Comparison of ENCODE assay signal across 1 cellular context in genomic region chr3:49873623-49874022, GRCh38.
TF ChIP-seq lines count a peak whose summit lies in the region.

No MANE protein-coding gene starts in this region.

TF ChIP-seq in HepG2, 621 proteins besides CTCF, POLR2A, EP300 and RAD21 (continued from another document and continues in another):
- no peak for TF ChIP-seq ZBTB2 (CRISPR knock-in tag; IDR thresholded peaks at IDR 0.05; ENCODE audit: low read depth)
- peak; percentile 58; the same call in 1 of the 2 replicates for TF ChIP-seq PHF20 (CRISPR knock-in tag; IDR thresholded peaks at IDR 0.05)
- TF ChIP-seq ZIK1 (CRISPR knock-in tag; IDR thresholded peaks at IDR 0.05; ENCODE audit: borderline replicate concordance, low read depth): no peak
- TF ChIP-seq DNMT3B (CRISPR knock-in tag; conservative IDR thresholded peaks at IDR 0.05): no peak
- TF ChIP-seq HIVEP1 (CRISPR knock-in tag; IDR thresholded peaks at IDR 0.05): no peak
- TF ChIP-seq CHD2 (IDR thresholded peaks at IDR 0.05; ENCODE audit: low read depth, low read length): no peak
- TF ChIP-seq ZNF121 (CRISPR knock-in tag; IDR thresholded peaks at IDR 0.05): no peak
- TF ChIP-seq THYN1 (CRISPR knock-in tag; IDR thresholded peaks at IDR 0.05; ENCODE audit: borderline replicate concordance, low read depth): no peak
- TF ChIP-seq ZEB1 (IDR thresholded peaks at IDR 0.05; ENCODE audit: insufficient replicate concordance, low read depth): no peak
- TF ChIP-seq KMT2A (CRISPR knock-in tag; IDR thresholded peaks at IDR 0.05): no peak
- TF ChIP-seq, protein P1, sequence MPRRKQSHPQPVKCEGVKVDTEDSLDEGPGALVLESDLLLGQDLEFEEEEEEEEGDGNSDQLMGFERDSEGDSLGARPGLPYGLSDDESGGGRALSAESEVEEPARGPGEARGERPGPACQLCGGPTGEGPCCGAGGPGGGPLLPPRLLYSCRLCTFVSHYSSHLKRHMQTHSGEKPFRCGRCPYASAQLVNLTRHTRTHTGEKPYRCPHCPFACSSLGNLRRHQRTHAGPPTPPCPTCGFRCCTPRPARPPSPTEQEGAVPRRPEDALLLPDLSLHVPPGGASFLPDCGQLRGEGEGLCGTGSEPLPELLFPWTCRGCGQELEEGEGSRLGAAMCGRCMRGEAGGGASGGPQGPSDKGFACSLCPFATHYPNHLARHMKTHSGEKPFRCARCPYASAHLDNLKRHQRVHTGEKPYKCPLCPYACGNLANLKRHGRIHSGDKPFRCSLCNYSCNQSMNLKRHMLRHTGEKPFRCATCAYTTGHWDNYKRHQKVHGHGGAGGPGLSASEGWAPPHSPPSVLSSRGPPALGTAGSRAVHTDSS (CRISPR knock-in tag; conservative IDR thresholded peaks at IDR 0.05): no peak
- peak; percentile 81 for TF ChIP-seq SAP130 (CRISPR knock-in tag; IDR thresholded peaks at IDR 0.05; ENCODE audit: low read depth)
- TF ChIP-seq POGK (CRISPR knock-in tag; conservative IDR thresholded peaks at IDR 0.05): no peak
- TF ChIP-seq ZNF558 (CRISPR knock-in tag; IDR thresholded peaks at IDR 0.05; ENCODE audit: borderline replicate concordance): no peak
- no peak for TF ChIP-seq NFYB (CRISPR knock-in tag; IDR thresholded peaks at IDR 0.05)
- no peak for TF ChIP-seq ZNF552 (CRISPR knock-in tag; IDR thresholded peaks at IDR 0.05; ENCODE audit: borderline replicate concordance)
- TF ChIP-seq TP53 (CRISPR knock-in tag; conservative IDR thresholded peaks at IDR 0.05): no peak
- no peak for TF ChIP-seq ZNF260 (CRISPR knock-in tag; IDR thresholded peaks at IDR 0.05; ENCODE audit: borderline replicate concordance, low read depth)
- TF ChIP-seq ZMYM4 (CRISPR knock-in tag; IDR thresholded peaks at IDR 0.05): 0 out of 2 replicates have a peak, but pooled peaks have one; percentile 26
- TF ChIP-seq TEAD2 (CRISPR knock-in tag; IDR thresholded peaks at IDR 0.05): no peak
- no peak for TF ChIP-seq NONO (IDR thresholded peaks at IDR 0.05)
- TF ChIP-seq NONO (CRISPR knock-in tag; conservative IDR thresholded peaks at IDR 0.05): no peak; the same call in 1 of the 2 replicates
- TF ChIP-seq REL (CRISPR knock-in tag; conservative IDR thresholded peaks at IDR 0.05): no peak
- TF ChIP-seq ZNF678 (CRISPR knock-in tag; IDR thresholded peaks at IDR 0.05): no peak
- TF ChIP-seq, protein P2, sequence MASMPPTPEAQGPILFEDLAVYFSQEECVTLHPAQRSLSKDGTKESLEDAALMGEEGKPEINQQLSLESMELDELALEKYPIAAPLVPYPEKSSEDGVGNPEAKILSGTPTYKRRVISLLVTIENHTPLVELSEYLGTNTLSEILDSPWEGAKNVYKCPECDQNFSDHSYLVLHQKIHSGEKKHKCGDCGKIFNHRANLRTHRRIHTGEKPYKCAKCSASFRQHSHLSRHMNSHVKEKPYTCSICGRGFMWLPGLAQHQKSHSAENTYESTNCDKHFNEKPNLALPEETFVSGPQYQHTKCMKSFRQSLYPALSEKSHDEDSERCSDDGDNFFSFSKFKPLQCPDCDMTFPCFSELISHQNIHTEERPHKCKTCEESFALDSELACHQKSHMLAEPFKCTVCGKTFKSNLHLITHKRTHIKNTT (CRISPR knock-in tag; IDR thresholded peaks at IDR 0.05): no peak
- TF ChIP-seq ZNF12 (CRISPR knock-in tag; IDR thresholded peaks at IDR 0.05): no peak
- TF ChIP-seq ISL2 (CRISPR knock-in tag; IDR thresholded peaks at IDR 0.05): no peak
- no peak for TF ChIP-seq ZNF3 (CRISPR knock-in tag; IDR thresholded peaks at IDR 0.05)
- no peak for TF ChIP-seq ZBTB25 (CRISPR knock-in tag; IDR thresholded peaks at IDR 0.05)
- no peak for TF ChIP-seq ZFP82 (CRISPR knock-in tag; IDR thresholded peaks at IDR 0.05; ENCODE audit: borderline replicate concordance)
- TF ChIP-seq FOSL1 (CRISPR knock-in tag; IDR thresholded peaks at IDR 0.05; ENCODE audit: borderline replicate concordance): no peak
- TF ChIP-seq, protein P3, sequence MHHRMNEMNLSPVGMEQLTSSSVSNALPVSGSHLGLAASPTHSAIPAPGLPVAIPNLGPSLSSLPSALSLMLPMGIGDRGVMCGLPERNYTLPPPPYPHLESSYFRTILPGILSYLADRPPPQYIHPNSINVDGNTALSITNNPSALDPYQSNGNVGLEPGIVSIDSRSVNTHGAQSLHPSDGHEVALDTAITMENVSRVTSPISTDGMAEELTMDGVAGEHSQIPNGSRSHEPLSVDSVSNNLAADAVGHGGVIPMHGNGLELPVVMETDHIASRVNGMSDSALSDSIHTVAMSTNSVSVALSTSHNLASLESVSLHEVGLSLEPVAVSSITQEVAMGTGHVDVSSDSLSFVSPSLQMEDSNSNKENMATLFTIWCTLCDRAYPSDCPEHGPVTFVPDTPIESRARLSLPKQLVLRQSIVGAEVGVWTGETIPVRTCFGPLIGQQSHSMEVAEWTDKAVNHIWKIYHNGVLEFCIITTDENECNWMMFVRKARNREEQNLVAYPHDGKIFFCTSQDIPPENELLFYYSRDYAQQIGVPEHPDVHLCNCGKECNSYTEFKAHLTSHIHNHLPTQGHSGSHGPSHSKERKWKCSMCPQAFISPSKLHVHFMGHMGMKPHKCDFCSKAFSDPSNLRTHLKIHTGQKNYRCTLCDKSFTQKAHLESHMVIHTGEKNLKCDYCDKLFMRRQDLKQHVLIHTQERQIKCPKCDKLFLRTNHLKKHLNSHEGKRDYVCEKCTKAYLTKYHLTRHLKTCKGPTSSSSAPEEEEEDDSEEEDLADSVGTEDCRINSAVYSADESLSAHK (CRISPR knock-in tag; IDR thresholded peaks at IDR 0.05; ENCODE audit: borderline replicate concordance): no peak
- TF ChIP-seq ETS1 (CRISPR knock-in tag; IDR thresholded peaks at IDR 0.05): no peak
- TF ChIP-seq ZNF619 (CRISPR knock-in tag; IDR thresholded peaks at IDR 0.05): 0 out of 2 replicates have a peak, but pooled peaks have one; percentile 22
- TF ChIP-seq DPF2 (CRISPR knock-in tag; IDR thresholded peaks at IDR 0.05; ENCODE audit: borderline replicate concordance, low read depth): no peak
- TF ChIP-seq EHMT2 (IDR thresholded peaks at IDR 0.05; ENCODE audit: borderline replicate concordance, low read depth, low read length): no peak; the same call in 1 of the 2 replicates
- TF ChIP-seq, protein P4, sequence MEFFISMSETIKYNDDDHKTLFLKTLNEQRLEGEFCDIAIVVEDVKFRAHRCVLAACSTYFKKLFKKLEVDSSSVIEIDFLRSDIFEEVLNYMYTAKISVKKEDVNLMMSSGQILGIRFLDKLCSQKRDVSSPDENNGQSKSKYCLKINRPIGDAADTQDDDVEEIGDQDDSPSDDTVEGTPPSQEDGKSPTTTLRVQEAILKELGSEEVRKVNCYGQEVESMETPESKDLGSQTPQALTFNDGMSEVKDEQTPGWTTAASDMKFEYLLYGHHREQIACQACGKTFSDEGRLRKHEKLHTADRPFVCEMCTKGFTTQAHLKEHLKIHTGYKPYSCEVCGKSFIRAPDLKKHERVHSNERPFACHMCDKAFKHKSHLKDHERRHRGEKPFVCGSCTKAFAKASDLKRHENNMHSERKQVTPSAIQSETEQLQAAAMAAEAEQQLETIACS (CRISPR knock-in tag; IDR thresholded peaks at IDR 0.05): no peak
- TF ChIP-seq NRL (CRISPR knock-in tag; IDR thresholded peaks at IDR 0.05; ENCODE audit: borderline replicate concordance): no peak
- TF ChIP-seq, protein P5, sequence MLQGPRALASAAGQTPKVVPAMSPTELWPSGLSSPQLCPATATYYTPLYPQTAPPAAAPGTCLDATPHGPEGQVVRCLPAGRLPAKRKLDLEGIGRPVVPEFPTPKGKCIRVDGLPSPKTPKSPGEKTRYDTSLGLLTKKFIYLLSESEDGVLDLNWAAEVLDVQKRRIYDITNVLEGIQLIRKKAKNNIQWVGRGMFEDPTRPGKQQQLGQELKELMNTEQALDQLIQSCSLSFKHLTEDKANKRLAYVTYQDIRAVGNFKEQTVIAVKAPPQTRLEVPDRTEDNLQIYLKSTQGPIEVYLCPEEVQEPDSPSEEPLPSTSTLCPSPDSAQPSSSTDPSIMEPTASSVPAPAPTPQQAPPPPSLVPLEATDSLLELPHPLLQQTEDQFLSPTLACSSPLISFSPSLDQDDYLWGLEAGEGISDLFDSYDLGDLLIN (CRISPR knock-in tag; IDR thresholded peaks at IDR 0.05; ENCODE audit: borderline replicate concordance): no peak
- TF ChIP-seq, protein P6, sequence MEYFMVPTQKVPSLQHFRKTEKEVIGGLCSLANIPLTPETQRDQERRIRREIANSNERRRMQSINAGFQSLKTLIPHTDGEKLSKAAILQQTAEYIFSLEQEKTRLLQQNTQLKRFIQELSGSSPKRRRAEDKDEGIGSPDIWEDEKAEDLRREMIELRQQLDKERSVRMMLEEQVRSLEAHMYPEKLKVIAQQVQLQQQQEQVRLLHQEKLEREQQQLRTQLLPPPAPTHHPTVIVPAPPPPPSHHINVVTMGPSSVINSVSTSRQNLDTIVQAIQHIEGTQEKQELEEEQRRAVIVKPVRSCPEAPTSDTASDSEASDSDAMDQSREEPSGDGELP (IDR thresholded peaks at IDR 0.05; ENCODE audit: borderline replicate concordance, low read depth): peak; percentile 93
- no peak for TF ChIP-seq PLSCR1 (CRISPR knock-in tag; IDR thresholded peaks at IDR 0.05; ENCODE audit: borderline replicate concordance)
- no peak for TF ChIP-seq ZSCAN31 (CRISPR knock-in tag; IDR thresholded peaks at IDR 0.05; ENCODE audit: low read depth)
- TF ChIP-seq HOXA9 (CRISPR knock-in tag; IDR thresholded peaks at IDR 0.05; ENCODE audit: borderline replicate concordance): no peak
- TF ChIP-seq ZNF839 (CRISPR knock-in tag; IDR thresholded peaks at IDR 0.05; ENCODE audit: borderline replicate concordance): 0 out of 2 replicates have a peak, but pooled peaks have one; percentile 64
- no peak for TF ChIP-seq PAF1 (CRISPR knock-in tag; IDR thresholded peaks at IDR 0.05)
- TF ChIP-seq HNF4A (CRISPR knock-in tag; IDR thresholded peaks at IDR 0.05): peak; percentile 97
- no peak for TF ChIP-seq PHF5A (CRISPR knock-in tag; IDR thresholded peaks at IDR 0.05; ENCODE audit: low read depth, unreplicated experiment)
- TF ChIP-seq, protein P7, sequence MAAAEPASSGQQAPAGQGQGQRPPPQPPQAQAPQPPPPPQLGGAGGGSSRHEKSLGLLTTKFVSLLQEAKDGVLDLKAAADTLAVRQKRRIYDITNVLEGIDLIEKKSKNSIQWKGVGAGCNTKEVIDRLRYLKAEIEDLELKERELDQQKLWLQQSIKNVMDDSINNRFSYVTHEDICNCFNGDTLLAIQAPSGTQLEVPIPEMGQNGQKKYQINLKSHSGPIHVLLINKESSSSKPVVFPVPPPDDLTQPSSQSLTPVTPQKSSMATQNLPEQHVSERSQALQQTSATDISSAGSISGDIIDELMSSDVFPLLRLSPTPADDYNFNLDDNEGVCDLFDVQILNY (CRISPR knock-in tag; conservative IDR thresholded peaks at IDR 0.05): no peak
- no peak for TF ChIP-seq GFI1 (CRISPR knock-in tag; IDR thresholded peaks at IDR 0.05; ENCODE audit: borderline replicate concordance)
- TF ChIP-seq YEATS4 (CRISPR knock-in tag; IDR thresholded peaks at IDR 0.05; ENCODE audit: borderline replicate concordance): peak; percentile 66; the same call in 1 of the 2 replicates
- TF ChIP-seq KDM6A (CRISPR knock-in tag; IDR thresholded peaks at IDR 0.05; ENCODE audit: low read depth): 0 out of 2 replicates have a peak, but pooled peaks have one; percentile 36
- TF ChIP-seq ZNF776 (CRISPR knock-in tag; IDR thresholded peaks at IDR 0.05): 0 out of 2 replicates have a peak, but pooled peaks have one; percentile 60
- TF ChIP-seq ZNF782 (CRISPR knock-in tag; IDR thresholded peaks at IDR 0.05; ENCODE audit: borderline replicate concordance): no peak
- TF ChIP-seq STAT5B (CRISPR knock-in tag; IDR thresholded peaks at IDR 0.05): no peak
- TF ChIP-seq PHB2 (IDR thresholded peaks at IDR 0.05; ENCODE audit: partially characterized antibody): no peak
- TF ChIP-seq MIER3 (CRISPR knock-in tag; IDR thresholded peaks at IDR 0.05; ENCODE audit: borderline replicate concordance): no peak
